Comparison of ENCODE assay signal across 8 cellular contexts in the genomic region with DNA sequence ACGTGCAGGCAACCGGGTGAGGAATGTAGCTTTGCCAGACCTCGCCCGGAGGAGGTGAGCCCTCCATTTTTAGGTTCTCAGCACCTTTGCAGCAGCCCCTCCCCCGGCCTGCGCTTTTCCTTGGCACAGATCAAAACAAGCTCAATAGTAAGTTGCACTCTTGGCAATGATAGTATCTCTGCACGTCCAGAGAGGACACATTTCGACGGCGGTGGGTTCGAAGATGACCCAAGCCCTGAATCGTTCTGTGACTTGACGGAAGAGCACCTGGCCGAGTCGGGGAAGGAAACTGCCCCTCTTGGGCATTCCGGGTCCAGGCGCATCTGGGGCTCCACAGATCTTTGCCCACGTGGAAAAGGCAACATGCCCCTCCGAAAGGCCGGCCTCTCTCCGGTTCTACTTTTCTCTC. TPM values are rescaled to one million over a fixed set of nuclear protein-coding genes. Genes with fewer than 3 reads are reported as not detected.
DNase-seq lines count a peak whose midpoint lies in the region; ATAC-seq, FAIRE-seq and TF ChIP-seq lines count a peak whose summit lies in the region.

No MANE protein-coding gene starts in this region.

- POLR2A ChIA-PET in SK-N-SH (lab: Yijun Ruan, JAX): no interaction called here

- H3K27me3 ChIP-seq in SK-N-SH (ENCODE audit: insufficient read depth) (no peaks in the 10 kb centered on the region), small intestine (ENCODE audit: control insufficient read depth in 2 of 2, insufficient read depth in 2 of 2, low read length in 2 of 2) (peaks cover 19 to 40% of the 10 kb centered on the region in 2 donors)

- H3K9ac ChIP-seq in SK-N-SH: peak overlapping the region; percentile 95
- peak overlapping the region; percentile 72 for H3K9ac ChIP-seq in SK-N-MC (ENCODE audit: insufficient read length)

- CTCF ChIA-PET in SK-N-SH (lab: Yijun Ruan, JAX): interaction anchor here (0.9 to 1.2 kb wide), 2 partner anchors 10 to 352 kb away, joined by 3 to 5 read pairs; no protein-coding TSS in a partner anchor

- no peaks in the 10 kb centered on the region; the same call in 1 of the 2 replicates for H4K20me1 ChIP-seq in SK-N-SH (ENCODE audit: insufficient read depth)

- peaks cover 99% of the 10 kb centered on the region for H3K79me2 ChIP-seq in SK-N-SH (ENCODE audit: insufficient read depth)

- TF ChIP-seq CTCF in SK-N-SH (IDR thresholded peaks at IDR 0.05): no peak

- H3K4me3 ChIP-seq in SK-N-SH (ENCODE audit: low read depth in 2 of 2, low read length in 1 of 2): peak overlapping the region; percentile 54 to 86
- H3K4me3 ChIP-seq in SK-N-MC: peak overlapping the region; percentile 77
- peak overlapping the region; percentile 40 for H3K4me3 ChIP-seq in iPS-18c (ENCODE audit: insufficient read depth, low read depth, low read length)
- peak overlapping the region; percentile 10 to 22 for H3K4me3 ChIP-seq in small intestine (ENCODE audit: low read depth in 1 of 2, low read length in 2 of 2)

- H3K9me2 ChIP-seq in SK-N-SH: no peaks in the 10 kb centered on the region

- TF ChIP-seq RAD21 in SK-N-SH (IDR thresholded peaks at IDR 0.05; ENCODE audit: low read length): no peak

- H3K36me3 ChIP-seq in SK-N-SH (replicated peaks in 1 of 2; ENCODE audit: control insufficient read depth in 1 of 2, insufficient read depth in 2 of 2, low read length in 1 of 2): no peaks in the 10 kb centered on the region
- no peaks in the 10 kb centered on the region for H3K36me3 ChIP-seq in SK-N-MC (ENCODE audit: insufficient read depth, low read length)
- no peaks in the 10 kb centered on the region for H3K36me3 ChIP-seq in small intestine (ENCODE audit: control insufficient read depth in 2 of 2, insufficient read depth in 2 of 2, low read length in 2 of 2)

- peak; percentile 24 for DNase-seq in SK-N-SH
- DNase-seq in SK-N-MC (ENCODE audit: low read depth, low spot score): no peak
- no peak for DNase-seq in small intestine
- no peak for DNase-seq in hepatic stellate cell (ENCODE audit: low spot score)
- no peak for DNase-seq in NOMO-1 treated with dmso at 0.1 percent for 144 hours (lab: John Stamatoyannopoulos, UW; ENCODE audit: unreplicated experiment)

- ATAC-seq in SK-N-SH treated with all-trans-retinoic acid at 6 μM for 48 hours: no peak
- no peak for ATAC-seq in HG03196 (IDR thresholded peaks at IDR 0.05; ENCODE audit: unreplicated experiment)

- H3K9me3 ChIP-seq in SK-N-SH (no peaks in the 10 kb centered on the region), SK-N-MC (ENCODE audit: low read depth, low read length) (no peaks in the 10 kb centered on the region), iPS-18c (ENCODE audit: control insufficient read depth, insufficient read depth, low read length) (peaks cover 4% of the 10 kb centered on the region), small intestine (ENCODE audit: control insufficient read depth, low read depth) (no peaks in the 10 kb centered on the region)

- FAIRE-seq in small intestine (lab: Jason Lieb, UNC): no peak

- no peak; a peak in 1 of 4 replicates for TF ChIP-seq EP300 in SK-N-SH (IDR thresholded peaks at IDR 0.05; ENCODE audit: borderline replicate concordance in 1 of 2, low read depth in 1 of 2, low read length in 1 of 2)

- H2AFZ ChIP-seq in SK-N-SH (ENCODE audit: low read depth): peak overlapping the region; percentile 68

- H3K4me2 ChIP-seq in SK-N-SH: peak overlapping the region; percentile 98

- 12% methylated on average over 20 of the region's 21 CpGs for WGBS in SK-N-SH (ENCODE audit: low lambda C conversion rate)
- 8 to 12% (median 12%) methylated on average over 21 of the region's 21 CpGs for WGBS in small intestine, 3 donors

- peaks cover 20% of the 10 kb centered on the region for H3F3A ChIP-seq in SK-N-SH (replicated peaks; ENCODE audit: insufficient read depth)

- H3K4me1 ChIP-seq in SK-N-SH (ENCODE audit: control insufficient read depth in 1 of 2, insufficient read depth in 2 of 2, low read depth in 1 of 2, low read length in 1 of 2): peaks cover 2 to 22% of the 10 kb centered on the region in 2 experiments; a peak in 3 of 4 replicates
- no peaks in the 10 kb centered on the region for H3K4me1 ChIP-seq in small intestine (ENCODE audit: control insufficient read depth in 2 of 2, insufficient read depth in 1 of 2, low read depth in 1 of 2, low read length in 1 of 2)

- H3K27ac ChIP-seq in SK-N-SH (ENCODE audit: low read depth in 2 of 2, low read length in 1 of 2): peak overlapping the region in 1 of 2 experiments; percentile 87; a peak in 2 of 4 replicates
- no peak overlapping the region for H3K27ac ChIP-seq in SK-N-MC
- H3K27ac ChIP-seq in small intestine (ENCODE audit: low read depth in 1 of 2, low read length in 1 of 2): peak overlapping the region in 1 of 2 donors; percentile 34

TF ChIP-seq in SK-N-SH, 30 proteins besides CTCF, POLR2A, EP300 and RAD21:
- TF ChIP-seq TCF12 (IDR thresholded peaks at IDR 0.05): no peak
- no peak for TF ChIP-seq GATA2 (CRISPR knock-in tag; IDR thresholded peaks at IDR 0.05)
- no peak for TF ChIP-seq TEAD4 (IDR thresholded peaks at IDR 0.05; ENCODE audit: borderline replicate concordance, insufficient read depth)
- no peak for TF ChIP-seq SMC3 (IDR thresholded peaks at IDR 0.05; ENCODE audit: low read depth, low read length)

TF ChIP-seq in SK-N-SH treated with all-trans-retinoic acid at 6 μM for 48 hours, 23 proteins besides CTCF, POLR2A, EP300 and RAD21:
- TF ChIP-seq ZFP30 (CRISPR knock-in tag; IDR thresholded peaks at IDR 0.05) (no peak), ARNTL (CRISPR knock-in tag; IDR thresholded peaks at IDR 0.05; ENCODE audit: borderline replicate concordance, low read depth) (no peak), SNAI2 (CRISPR knock-in tag; IDR thresholded peaks at IDR 0.05) (no peak), BACH2 (CRISPR knock-in tag; IDR thresholded peaks at IDR 0.05; ENCODE audit: borderline replicate concordance) (no peak), ZNF565 (CRISPR knock-in tag; conservative IDR thresholded peaks at IDR 0.05; ENCODE audit: low read depth) (no peak), ZC3H10 (CRISPR knock-in tag; IDR thresholded peaks at IDR 0.05) (no peak), TCF4 (CRISPR knock-in tag; IDR thresholded peaks at IDR 0.05; ENCODE audit: borderline replicate concordance) (no peak), ZNF8 (CRISPR knock-in tag; IDR thresholded peaks at IDR 0.05) (no peak), PPARA (CRISPR knock-in tag; IDR thresholded peaks at IDR 0.05; ENCODE audit: borderline replicate concordance) (no peak), ISL1 (CRISPR knock-in tag; IDR thresholded peaks at IDR 0.05) (no peak), RARB (CRISPR knock-in tag; IDR thresholded peaks at IDR 0.05) (no peak), GLIS3 (CRISPR knock-in tag; IDR thresholded peaks at IDR 0.05) (no peak), TOX (CRISPR knock-in tag; IDR thresholded peaks at IDR 0.05; ENCODE audit: borderline replicate concordance) (no peak)
- TF ChIP-seq, protein P1, sequence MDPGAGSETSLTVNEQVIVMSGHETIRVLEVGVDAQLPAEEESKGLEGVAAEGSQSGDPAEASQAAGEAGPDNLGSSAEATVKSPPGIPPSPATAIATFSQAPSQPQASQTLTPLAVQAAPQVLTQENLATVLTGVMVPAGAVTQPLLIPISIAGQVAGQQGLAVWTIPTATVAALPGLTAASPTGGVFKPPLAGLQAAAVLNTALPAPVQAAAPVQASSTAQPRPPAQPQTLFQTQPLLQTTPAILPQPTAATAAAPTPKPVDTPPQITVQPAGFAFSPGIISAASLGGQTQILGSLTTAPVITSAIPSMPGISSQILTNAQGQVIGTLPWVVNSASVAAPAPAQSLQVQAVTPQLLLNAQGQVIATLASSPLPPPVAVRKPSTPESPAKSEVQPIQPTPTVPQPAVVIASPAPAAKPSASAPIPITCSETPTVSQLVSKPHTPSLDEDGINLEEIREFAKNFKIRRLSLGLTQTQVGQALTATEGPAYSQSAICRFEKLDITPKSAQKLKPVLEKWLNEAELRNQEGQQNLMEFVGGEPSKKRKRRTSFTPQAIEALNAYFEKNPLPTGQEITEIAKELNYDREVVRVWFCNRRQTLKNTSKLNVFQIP (CRISPR knock-in tag; IDR thresholded peaks at IDR 0.05; ENCODE audit: borderline replicate concordance, low read depth): no peak
- TF ChIP-seq, protein P2, sequence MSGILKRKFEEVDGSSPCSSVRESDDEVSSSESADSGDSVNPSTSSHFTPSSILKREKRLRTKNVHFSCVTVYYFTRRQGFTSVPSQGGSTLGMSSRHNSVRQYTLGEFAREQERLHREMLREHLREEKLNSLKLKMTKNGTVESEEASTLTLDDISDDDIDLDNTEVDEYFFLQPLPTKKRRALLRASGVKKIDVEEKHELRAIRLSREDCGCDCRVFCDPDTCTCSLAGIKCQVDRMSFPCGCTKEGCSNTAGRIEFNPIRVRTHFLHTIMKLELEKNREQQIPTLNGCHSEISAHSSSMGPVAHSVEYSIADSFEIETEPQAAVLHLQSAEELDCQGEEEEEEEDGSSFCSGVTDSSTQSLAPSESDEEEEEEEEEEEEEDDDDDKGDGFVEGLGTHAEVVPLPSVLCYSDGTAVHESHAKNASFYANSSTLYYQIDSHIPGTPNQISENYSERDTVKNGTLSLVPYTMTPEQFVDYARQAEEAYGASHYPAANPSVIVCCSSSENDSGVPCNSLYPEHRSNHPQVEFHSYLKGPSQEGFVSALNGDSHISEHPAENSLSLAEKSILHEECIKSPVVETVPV (CRISPR knock-in tag; IDR thresholded peaks at IDR 0.05): no peak
- TF ChIP-seq, protein P3, sequence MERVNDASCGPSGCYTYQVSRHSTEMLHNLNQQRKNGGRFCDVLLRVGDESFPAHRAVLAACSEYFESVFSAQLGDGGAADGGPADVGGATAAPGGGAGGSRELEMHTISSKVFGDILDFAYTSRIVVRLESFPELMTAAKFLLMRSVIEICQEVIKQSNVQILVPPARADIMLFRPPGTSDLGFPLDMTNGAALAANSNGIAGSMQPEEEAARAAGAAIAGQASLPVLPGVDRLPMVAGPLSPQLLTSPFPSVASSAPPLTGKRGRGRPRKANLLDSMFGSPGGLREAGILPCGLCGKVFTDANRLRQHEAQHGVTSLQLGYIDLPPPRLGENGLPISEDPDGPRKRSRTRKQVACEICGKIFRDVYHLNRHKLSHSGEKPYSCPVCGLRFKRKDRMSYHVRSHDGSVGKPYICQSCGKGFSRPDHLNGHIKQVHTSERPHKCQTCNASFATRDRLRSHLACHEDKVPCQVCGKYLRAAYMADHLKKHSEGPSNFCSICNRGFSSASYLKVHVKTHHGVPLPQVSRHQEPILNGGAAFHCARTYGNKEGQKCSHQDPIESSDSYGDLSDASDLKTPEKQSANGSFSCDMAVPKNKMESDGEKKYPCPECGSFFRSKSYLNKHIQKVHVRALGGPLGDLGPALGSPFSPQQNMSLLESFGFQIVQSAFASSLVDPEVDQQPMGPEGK (CRISPR knock-in tag; IDR thresholded peaks at IDR 0.05; ENCODE audit: borderline replicate concordance): no peak

RNA-seq across cellular contexts. Expression of a gene that starts 0.9 kb away (rescaled TPM):
- polyA plus RNA-seq in SK-N-SH (2012; rRNA removed) (8.4 and 9.0 TPM in 2 replicates), small intestine (under 1 TPM in 1 of 3 donors, not detected in 2; 0.46 TPM)
- 8.8 and 9.4 TPM in 2 replicates for polyA plus RNA-seq in SK-N-SH (2012; cell fraction: cytosol; rRNA removed)
- 15.7 and 17.8 TPM in 2 replicates for polyA plus RNA-seq in SK-N-SH (2012; cell fraction: nucleus; rRNA removed)

Comparison
In these comparisons a context has a peak if more than half of its experiments do, and no peak if none do; other contexts are left out.
1. H3K4me3 ChIP-seq: peak in every context shown above with its lines; median percentile 77 in SK-N-MC; 70 in SK-N-SH; 40 in iPS-18c; 16 in small intestine.